Comparison of ENCODE assay signal across 11 cellular contexts in genomic region chr16:67235816-67236547, GRCh38. TPM values are rescaled to one million over a fixed set of nuclear protein-coding genes. Genes with fewer than 3 reads are reported as not detected.
DNase-seq lines count a peak whose midpoint lies in the region; TF ChIP-seq lines count a peak whose summit lies in the region.
"Had no signal": no experiment of that assay in that cellular context is flagged by ENCODE, and none has a peak within 500 bp of the region (broad histone marks: within the 10 kb centered on the region; RNA-seq: fewer than 3 reads in every experiment).

No MANE protein-coding gene starts in this region.

- peaks cover 17% of the 10 kb centered on the region for H3K36me3 Mint-ChIP-seq in mesothelial cell of epicardium

- H3K36me3 ChIP-seq in H7 (replicated peaks; ENCODE audit: control insufficient read depth, insufficient read depth, low read length) (peaks cover 33% of the 10 kb centered on the region), BE2C (peaks cover 17% of the 10 kb centered on the region)

- H3K9me3 Mint-ChIP-seq in mesothelial cell of epicardium: no peaks in the 10 kb centered on the region
- H3K9me3 Mint-ChIP-seq: activated B cell treated with CpG ODN at 0.5 μM for 24 hours had no signal

- TF ChIP-seq CTCF in AG04450 (IDR thresholded peaks at IDR 0.05; ENCODE audit: low read depth, low read length) (no peak), epithelial cell of esophagus (IDR thresholded peaks at IDR 0.05; ENCODE audit: insufficient read depth, low read depth, low read length, missing control alignments) (no peak), BE2C (IDR thresholded peaks at IDR 0.05; ENCODE audit: low read depth, low read length) (no peak), mesothelial cell of epicardium (IDR thresholded peaks at IDR 0.05; ENCODE audit: unreplicated experiment) (no peak)

- in situ Hi-C loops in G401 (cut with HindIII; ENCODE audit: low sequenced_read_pairs): no loop called here

- peaks cover 4% of the 10 kb centered on the region; the same call in 1 of the 2 replicates for H3K4me1 ChIP-seq in BE2C

- DNase-seq in AG04450 (ENCODE audit: low read depth, low spot score) (no peak), H7 (peak; percentile 39), epithelial cell of esophagus (ENCODE audit: low read depth) (peak; percentile 53), BE2C (no peak), G401 (ENCODE audit: low spot score) (no peak), mesothelial cell of epicardium (ENCODE audit: low spot score in 2 of 2, unreplicated experiment in 2 of 2) (no peak), NCI-H1930 (lab: John Stamatoyannopoulos, UW) (no peak)
- peak; percentile 39 for DNase-seq in activated CD4-positive, alpha-beta T cell treated with anti-CD3 and anti-CD28 coated beads for 48 hours

- H3K27ac ChIP-seq in AG04450 (ENCODE audit: low read depth, low read length): peak overlapping the region; percentile 11

- H3K4me3 Mint-ChIP-seq in mesothelial cell of epicardium: no peak overlapping the region
- H3K4me3 Mint-ChIP-seq: activated B cell treated with CpG ODN at 0.5 μM for 24 hours had no signal

- H3K9me3 ChIP-seq in AG04450 (ENCODE audit: control insufficient read depth, insufficient read depth, low read length) (peaks cover 4% of the 10 kb centered on the region; the same call in 1 of the 2 replicates), BE2C (no peaks in the 10 kb centered on the region)
- H3K9me3 ChIP-seq: tibial nerve had no signal

- no peaks in the 10 kb centered on the region for H3K27me3 Mint-ChIP-seq in mesothelial cell of epicardium (ENCODE audit: low read depth)
- H3K27me3 Mint-ChIP-seq: activated B cell treated with CpG ODN at 0.5 μM for 24 hours had no signal

- CTCF ChIA-PET in AG04450 (lab: Charles Lee): no interaction called here

- POLR2A ChIA-PET in AG04450 (lab: Yijun Ruan, JAX): interaction anchor here (1.0 to 2.0 kb wide), 3 partner anchors 8 to 10 kb away, joined by 3 to 7 read pairs (median 7); partner anchors contain the start of gene TMEM208

- H3K27me3 ChIP-seq in AG04450 (ENCODE audit: control insufficient read depth, insufficient read depth, low read length): no peaks in the 10 kb centered on the region
- H3K27me3 ChIP-seq in H7 (ENCODE audit: control insufficient read depth, insufficient read depth, low read length): no peaks in the 10 kb centered on the region
- H3K27me3 ChIP-seq in BE2C: no peaks in the 10 kb centered on the region
- H3K27me3 ChIP-seq: tibial nerve had no signal

- H3K4me1 Mint-ChIP-seq in mesothelial cell of epicardium: no peaks in the 10 kb centered on the region
- H3K4me1 Mint-ChIP-seq: activated B cell treated with CpG ODN at 0.5 μM for 24 hours had no signal

- H3K4me3 ChIP-seq in AG04450 (ENCODE audit: low read depth, low read length) (no peak overlapping the region), H7 (ENCODE audit: insufficient read depth, low read depth, low read length) (no peak overlapping the region), epithelial cell of esophagus (ENCODE audit: low read length) (no peak overlapping the region), BE2C (ENCODE audit: low read depth, low read length) (no peak overlapping the region)
- H3K4me3 ChIP-seq: tibial nerve had no signal

- no peak overlapping the region for H3K27ac Mint-ChIP-seq in mesothelial cell of epicardium
- H3K27ac Mint-ChIP-seq: activated B cell treated with CpG ODN at 0.5 μM for 24 hours had no signal

RNA-seq across cellular contexts. Expression of gene TMEM208, which starts 9.1 kb away (rescaled TPM):
- polyA plus RNA-seq in AG04450 (2011; rRNA removed): 38.5 and 46.8 TPM in 2 replicates
- 33.9 and 34.9 TPM in 2 replicates for polyA minus RNA-seq in AG04450 (2011; rRNA and poly(A)+ RNA removed)
- total RNA-seq in H7 (2014; rRNA removed; shearing (Covaris generic)): 19.3 and 27.3 TPM in 2 replicates
- 298 TPM for polyA plus RNA-seq in BE2C (2012; ENCODE audit: insufficient read depth, insufficient read length, low read depth)
- 64.4 and 90.0 TPM in 2 replicates for total RNA-seq in G401 (2014; rRNA removed; shearing (Covaris generic))
- total RNA-seq in mesothelial cell of epicardium: 35.8 to 38.4 TPM (median 36.3 TPM) in 3 replicates

RNA-seq across cellular contexts. Expression of gene FHOD1, which starts 11.3 kb away (rescaled TPM):
- polyA plus RNA-seq in AG04450 (2011; rRNA removed): 21.2 and 25.4 TPM in 2 replicates
- 33.5 and 48.0 TPM in 2 replicates for polyA minus RNA-seq in AG04450 (2011; rRNA and poly(A)+ RNA removed)
- 22.4 and 37.4 TPM in 2 replicates for total RNA-seq in H7 (2014; rRNA removed; shearing (Covaris generic))
- 37.9 TPM for polyA plus RNA-seq in BE2C (2012; ENCODE audit: insufficient read depth, insufficient read length, low read depth)
- 19.2 and 23.6 TPM in 2 replicates for total RNA-seq in G401 (2014; rRNA removed; shearing (Covaris generic))
- total RNA-seq in mesothelial cell of epicardium: 28.2 to 28.7 TPM (median 28.3 TPM) in 3 replicates

RNA-seq across cellular contexts. Expression of gene SLC9A5, which starts 12.8 kb away (rescaled TPM):
- polyA plus RNA-seq in AG04450 (2011; rRNA removed): 2.4 and 3.1 TPM in 2 replicates
- polyA minus RNA-seq in AG04450 (2011; rRNA and poly(A)+ RNA removed): 2.8 and 3.4 TPM in 2 replicates
- total RNA-seq in H7 (2014; rRNA removed; shearing (Covaris generic)): 1.6 and 2.5 TPM in 2 replicates
- 3.1 TPM for polyA plus RNA-seq in BE2C (2012; ENCODE audit: insufficient read depth, insufficient read length, low read depth)
- 1.0 and 4.8 TPM in 2 replicates for total RNA-seq in G401 (2014; rRNA removed; shearing (Covaris generic))
- total RNA-seq in mesothelial cell of epicardium: 2.9 to 3.5 TPM (median 3.3 TPM) in 3 replicates
- total RNA-seq: kidney epithelial cell had no signal

RNA-seq across cellular contexts. Expression of gene ELMO3, which starts 37.1 kb away (rescaled TPM):
- 0.57 and 0.74 TPM in 2 replicates for polyA plus RNA-seq in AG04450 (2011; rRNA removed)
- polyA minus RNA-seq in AG04450 (2011; rRNA and poly(A)+ RNA removed): 0.48 and 0.64 TPM in 2 replicates
- 10.4 and 11.4 TPM in 2 replicates for total RNA-seq in H7 (2014; rRNA removed; shearing (Covaris generic))
- polyA plus RNA-seq in BE2C (2012; ENCODE audit: insufficient read depth, insufficient read length, low read depth): 7.8 TPM
- 0.61 and 1.0 TPM in 2 replicates for total RNA-seq in G401 (2014; rRNA removed; shearing (Covaris generic))
- total RNA-seq in mesothelial cell of epicardium: 9.3 to 10.0 TPM (median 9.7 TPM) in 3 replicates

RNA-seq across cellular contexts. Expression of gene PLEKHG4, which starts 43.4 kb away (rescaled TPM):
- 17.2 and 23.3 TPM in 2 replicates for polyA plus RNA-seq in AG04450 (2011; rRNA removed)
- polyA minus RNA-seq in AG04450 (2011; rRNA and poly(A)+ RNA removed): 14.1 and 22.3 TPM in 2 replicates
- total RNA-seq in H7 (2014; rRNA removed; shearing (Covaris generic)): 9.6 and 15.0 TPM in 2 replicates
- polyA plus RNA-seq in BE2C (2012; ENCODE audit: insufficient read depth, insufficient read length, low read depth): 8.8 TPM
- total RNA-seq in G401 (2014; rRNA removed; shearing (Covaris generic)): 15.7 and 27.0 TPM in 2 replicates
- total RNA-seq in mesothelial cell of epicardium: 13.4 to 15.5 TPM (median 15.4 TPM) in 3 replicates

Comparison
In these comparisons a context has a peak if more than half of its experiments do, and no peak if none do; other contexts are left out.
1. DNase-seq: peak in H7 (single experiment), activated CD4-positive, alpha-beta T cell treated with anti-CD3 and anti-CD28 coated beads for 48 hours (single experiment) and epithelial cell of esophagus (single experiment); none in AG04450 (single experiment), BE2C (single experiment), G401 (single experiment), mesothelial cell of epicardium (0 of 2) and NCI-H1930 (0 of 2).